In genomic region chr7:84368122-84368521, GRCh38 we compare ENCODE assay signal across 23 cellular contexts.
DNase-seq lines count a peak whose midpoint lies in the region; ATAC-seq and FAIRE-seq lines count a peak whose summit lies in the region.
"Had no signal": no experiment of that assay in that cellular context is flagged by ENCODE, and none has a peak within 500 bp of the region (broad histone marks: within the 10 kb centered on the region; RNA-seq: fewer than 3 reads in every experiment).

No MANE protein-coding gene starts in this region.

- DNase-seq in NCI-H2171 treated with DMSO at 0.1 percent for 48 hours (lab: John Stamatoyannopoulos, UW) = peak; percentile 20
- no peak for DNase-seq in NCI-H2171 (lab: John Stamatoyannopoulos, UW)
- peak; percentile 89 for DNase-seq in NCI-H69 (lab: John Stamatoyannopoulos, UW)
- DNase-seq in DMS79 treated with DMSO at 0.1 percent for 48 hours (lab: John Stamatoyannopoulos, UW) = no peak
- DNase-seq: 8988T; ACHN; AML-193; BE2C; Calu3; CD4-positive, alpha-beta T cell; CD8-positive, alpha-beta memory T cell; DMS153; EL; GF-D8; GM23248; H7; HCEC 1CT had no signal

- FAIRE-seq in G401.6 (lab: Jason Lieb, UNC) = peak; percentile 8
- FAIRE-seq: A549, GM12891, GM18507, H1 had no signal

- no peak for ATAC-seq in GM19023 (IDR thresholded peaks at IDR 0.05; ENCODE audit: unreplicated experiment)
- ATAC-seq: A549 had no signal

Comparison
In these comparisons a context has a peak if more than half of its experiments do, and no peak if none do; other contexts are left out.
1. DNase-seq: peak in NCI-H2171 treated with DMSO at 0.1 percent for 48 hours (single experiment) and NCI-H69 (single experiment); none in NCI-H2171 (single experiment) and DMS79 treated with DMSO at 0.1 percent for 48 hours (single experiment).